17 cellular contexts compared by ENCODE assay signal in the genomic region with DNA sequence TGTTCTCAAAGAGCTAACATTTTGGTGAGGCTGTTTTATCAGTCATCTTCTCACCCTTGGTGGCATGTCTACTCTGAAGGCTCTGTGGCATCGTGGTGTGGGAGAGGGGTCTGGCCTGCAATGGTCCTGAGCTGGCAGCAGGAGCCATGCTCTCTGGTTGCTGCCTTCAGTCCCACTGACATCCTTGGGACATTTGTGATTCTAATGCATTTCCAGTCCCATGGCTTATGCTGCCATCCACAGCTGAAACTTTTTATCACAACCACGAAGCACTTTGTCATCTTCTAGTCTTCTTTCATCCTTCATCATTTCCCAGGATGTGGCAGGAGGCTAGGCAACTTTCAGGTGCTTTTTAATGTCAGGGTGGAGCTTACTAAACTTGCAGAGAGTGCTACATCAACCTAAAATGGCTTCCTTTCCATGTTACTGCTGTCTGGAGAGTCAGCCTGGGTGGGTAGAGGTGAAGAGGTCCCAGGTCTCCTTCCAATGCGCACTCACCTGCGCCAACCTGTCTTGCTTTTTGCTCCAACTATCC.
DNase-seq lines count a peak whose midpoint lies in the region; ATAC-seq, FAIRE-seq and TF ChIP-seq lines count a peak whose summit lies in the region.
"Had no signal": no experiment of that assay in that cellular context is flagged by ENCODE, and none has a peak within 500 bp of the region (broad histone marks: within the 10 kb centered on the region; RNA-seq: fewer than 3 reads in every experiment).

No MANE protein-coding gene starts in this region.

- H3K9ac ChIP-seq in GM12878 (ENCODE audit: control insufficient read depth, insufficient read depth, low read length) = no peak overlapping the region

- no peak for TF ChIP-seq EP300 in GM12878 (IDR thresholded peaks at IDR 0.05; ENCODE audit: borderline replicate concordance in 1 of 2, control insufficient read depth in 1 of 2, low read depth in 2 of 2, low read length in 2 of 2)

- CTCF ChIA-PET in GM12878 (lab: Yijun Ruan, JAX) = interaction anchor here (0.7 to 1.8 kb wide), 7 partner anchors 9 to 215 kb away, joined by 3 to 8 read pairs (median 3); no protein-coding TSS in a partner anchor

- H3K4me1 ChIP-seq in GM12878 (ENCODE audit: control insufficient read depth, insufficient read depth, low read length) (no peaks in the 10 kb centered on the region), uterus (no peaks in the 10 kb centered on the region)
- H3K4me1 ChIP-seq: HAP-1, sigmoid colon had no signal

- RAD21 ChIA-PET in GM12878 (lab: Charles Lee; ENCODE audit: unreplicated experiment) = interaction anchor here (1.0 to 2.2 kb wide), 4 partner anchors 133 to 299 kb away, joined by 3 to 12 read pairs (median 4); no protein-coding TSS in a partner anchor

- no peaks in the 10 kb centered on the region for H3K27me3 ChIP-seq in H7 (ENCODE audit: control insufficient read depth, insufficient read depth, low read length)
- H3K27me3 ChIP-seq in GM12878 (replicated peaks in 1 of 2; ENCODE audit: control insufficient read depth in 2 of 2, insufficient read depth in 2 of 2, low read length in 1 of 2) = no peaks in the 10 kb centered on the region
- no peaks in the 10 kb centered on the region for H3K27me3 ChIP-seq in uterus
- H3K27me3 ChIP-seq: sigmoid colon had no signal

- no peak overlapping the region for H2AFZ ChIP-seq in GM12878 (ENCODE audit: control insufficient read depth, low read depth, low read length)
- H2AFZ ChIP-seq: PC-9 had no signal

- peak; percentile 45 for ATAC-seq in activated naive CD8-positive, alpha-beta T cell treated with anti-CD3 and anti-CD28 coated beads, Interleukin-2, amount 50 U/mL, for 24 hours
- ATAC-seq in GM12878 = peak; percentile 51
- ATAC-seq in stimulated activated naive CD8-positive, alpha-beta T cell treated with anti-CD3 and anti-CD28 coated beads, Interleukin-15, Interleukin-2, amounts not matched to agents 100 U/mL and 50 U/mL, for 24 hours = peak; percentile 40
- ATAC-seq in HG02884 (IDR thresholded peaks at IDR 0.05; ENCODE audit: unreplicated experiment) = no peak

- DNase-seq in activated naive CD8-positive, alpha-beta T cell treated with anti-CD3 and anti-CD28 coated beads, Interleukin-2, amount 50 U/mL, for 24 hours = no peak
- no peak for DNase-seq in activated naive CD8-positive, alpha-beta T cell treated with anti-CD3 and anti-CD28 coated beads for 36 hours
- DNase-seq in H7 (peak; percentile 30), GM12878 (ENCODE audit: low read depth, low spot score) (no peak), uterus (no peak), ACHN (no peak)
- DNase-seq in stimulated activated naive CD8-positive, alpha-beta T cell treated with anti-CD3 and anti-CD28 coated beads, Interleukin-15, Interleukin-2, amounts not matched to agents 100 U/mL and 50 U/mL, for 24 hours = no peak
- DNase-seq: activated CD4-positive, CD25-positive, alpha-beta regulatory T cell treated with anti-CD3 and anti-CD28 coated beads, Interleukin-2, amount 50 U/mL, for 72 hours; C1 segment of cervical spinal cord; NCI-H2171 treated with DMSO at 0.1 percent for 48 hours; PC-9; sigmoid colon; stimulated activated naive B cell treated with anti-CD40 and anti-IgM and Interleukin-4, amounts not matched to agents 10 μg/mL and 1 μg/mL and 100 μg/mL, for 72 hours had no signal

- H3K9me3 ChIP-seq in GM12878 (replicated peaks; ENCODE audit: control insufficient read depth, insufficient read depth, low read length) = no peaks in the 10 kb centered on the region; the same call in 2 of the 3 replicates
- no peaks in the 10 kb centered on the region for H3K9me3 ChIP-seq in uterus
- H3K9me3 ChIP-seq: HAP-1, sigmoid colon had no signal

- no peaks in the 10 kb centered on the region for H3K9me3 Mint-ChIP-seq in activated naive CD8-positive, alpha-beta T cell treated with anti-CD3 and anti-CD28 coated beads, Interleukin-2, amount 50 U/mL, for 24 hours
- H3K9me3 Mint-ChIP-seq in activated naive CD8-positive, alpha-beta T cell treated with anti-CD3 and anti-CD28 coated beads for 36 hours = no peaks in the 10 kb centered on the region
- H3K9me3 Mint-ChIP-seq: neural crest cell; stimulated activated naive B cell treated with anti-CD40 and anti-IgM and Interleukin-4, amounts not matched to agents 10 μg/mL and 1 μg/mL and 100 μg/mL, for 72 hours had no signal

- H3K36me3 ChIP-seq in H7 (replicated peaks; ENCODE audit: control insufficient read depth, insufficient read depth, low read length) (no peaks in the 10 kb centered on the region), GM12878 (ENCODE audit: control insufficient read depth in 2 of 2, insufficient read depth in 2 of 2, low read length in 1 of 2) (no peaks in the 10 kb centered on the region), uterus (no peaks in the 10 kb centered on the region)
- H3K36me3 ChIP-seq: HAP-1, sigmoid colon had no signal

- no peak for FAIRE-seq in GM12878 (lab: Jason Lieb, UNC)

- in situ Hi-C loops in GM12878 (cut with MboI) (no loop called here), ACHN (cut with HindIII; ENCODE audit: low pct_ligation_motif_present, low pct_unique_long_range_greater_than_20kb, low sequenced_read_pairs) (no loop called here)

- peaks cover 7% of the 10 kb centered on the region for H3K27me3 Mint-ChIP-seq in activated naive CD8-positive, alpha-beta T cell treated with anti-CD3 and anti-CD28 coated beads, Interleukin-2, amount 50 U/mL, for 24 hours
- H3K27me3 Mint-ChIP-seq in activated naive CD8-positive, alpha-beta T cell treated with anti-CD3 and anti-CD28 coated beads for 36 hours = peaks cover 19% of the 10 kb centered on the region

- no peak for TF ChIP-seq POLR2A in GM12878 (IDR thresholded peaks at IDR 0.05; ENCODE audit: low read depth, low read length)
- no peak for TF ChIP-seq POLR2A in uterus (IDR thresholded peaks at IDR 0.05)

- POLR2A ChIA-PET in GM12878 (lab: Charles Lee) = no interaction called here

- no peak overlapping the region for H3K27ac Mint-ChIP-seq in activated naive CD8-positive, alpha-beta T cell treated with anti-CD3 and anti-CD28 coated beads, Interleukin-2, amount 50 U/mL, for 24 hours
- no peak overlapping the region for H3K27ac Mint-ChIP-seq in activated naive CD8-positive, alpha-beta T cell treated with anti-CD3 and anti-CD28 coated beads for 36 hours
- H3K27ac Mint-ChIP-seq: stimulated activated naive B cell treated with anti-CD40 and anti-IgM and Interleukin-4, amounts not matched to agents 10 μg/mL and 1 μg/mL and 100 μg/mL, for 72 hours had no signal

- intact Hi-C loops in GM12878 (cut with micrococcal nuclease; ENCODE audit: unreplicated experiment) (loop anchor here (2.0 kb wide), 1 partner anchor 217 kb away; no protein-coding TSS in a partner anchor), uterus (cut with DNase I; ENCODE audit: low total_unique reads) (no loop called here)

- no peaks in the 10 kb centered on the region for H3K79me2 ChIP-seq in GM12878 (ENCODE audit: control insufficient read depth, insufficient read depth, low read length)

- no peaks in the 10 kb centered on the region for H3K36me3 Mint-ChIP-seq in activated naive CD8-positive, alpha-beta T cell treated with anti-CD3 and anti-CD28 coated beads, Interleukin-2, amount 50 U/mL, for 24 hours (ENCODE audit: low read depth)
- no peaks in the 10 kb centered on the region for H3K36me3 Mint-ChIP-seq in activated naive CD8-positive, alpha-beta T cell treated with anti-CD3 and anti-CD28 coated beads for 36 hours
- H3K36me3 Mint-ChIP-seq: stimulated activated naive B cell treated with anti-CD40 and anti-IgM and Interleukin-4, amounts not matched to agents 10 μg/mL and 1 μg/mL and 100 μg/mL, for 72 hours had no signal

- no peaks in the 10 kb centered on the region for H3K4me1 Mint-ChIP-seq in activated naive CD8-positive, alpha-beta T cell treated with anti-CD3 and anti-CD28 coated beads, Interleukin-2, amount 50 U/mL, for 24 hours
- peaks cover 2% of the 10 kb centered on the region for H3K4me1 Mint-ChIP-seq in activated naive CD8-positive, alpha-beta T cell treated with anti-CD3 and anti-CD28 coated beads for 36 hours
- H3K4me1 Mint-ChIP-seq: neural crest cell; stimulated activated naive B cell treated with anti-CD40 and anti-IgM and Interleukin-4, amounts not matched to agents 10 μg/mL and 1 μg/mL and 100 μg/mL, for 72 hours had no signal

- WGBS in GM12878 (ENCODE audit: insufficient coverage, insufficient replicate concordance, low lambda C conversion rate, missing lambda C conversion rate) = 47% methylated on average over 4 of the region's 4 CpGs

- H3K27ac ChIP-seq in GM12878 (ENCODE audit: control insufficient read depth, insufficient read depth) (no peak overlapping the region), uterus (no peak overlapping the region)
- H3K27ac ChIP-seq: PC-9, sigmoid colon had no signal

- no peak overlapping the region for H3K4me3 Mint-ChIP-seq in activated naive CD8-positive, alpha-beta T cell treated with anti-CD3 and anti-CD28 coated beads, Interleukin-2, amount 50 U/mL, for 24 hours
- H3K4me3 Mint-ChIP-seq in activated naive CD8-positive, alpha-beta T cell treated with anti-CD3 and anti-CD28 coated beads for 36 hours = no peak overlapping the region
- H3K4me3 Mint-ChIP-seq: neural crest cell; stimulated activated naive B cell treated with anti-CD40 and anti-IgM and Interleukin-4, amounts not matched to agents 10 μg/mL and 1 μg/mL and 100 μg/mL, for 72 hours had no signal

- H3K4me3 ChIP-seq in H7 (ENCODE audit: insufficient read depth, low read depth, low read length) (no peak overlapping the region), GM12878 (no peak overlapping the region), uterus (no peak overlapping the region)
- H3K4me3 ChIP-seq: HAP-1, lung, PC-9, sigmoid colon had no signal

- H3K4me2 ChIP-seq in GM12878 (ENCODE audit: control insufficient read depth, insufficient read depth) = no peak overlapping the region
- H3K4me2 ChIP-seq: PC-9 had no signal

- no peaks in the 10 kb centered on the region for H4K20me1 ChIP-seq in GM12878 (ENCODE audit: control insufficient read depth, insufficient read depth)

- SMC1A ChIA-PET in GM12878 (lab: Charles Lee; ENCODE audit: uncharacterized antibody, unreplicated experiment) = interaction anchor here (0.7 to 2.2 kb wide), 10 partner anchors 10 to 136 kb away, joined by 3 to 8 read pairs (median 4); no protein-coding TSS in a partner anchor

- no TSS peak for BruUV-seq in GM12878 (replicated peaks; lab: Mats Ljungman, UMichigan)

- TF ChIP-seq CTCF in GM12878 (IDR thresholded peaks at IDR 0.05 in 2 of 3, conservative IDR thresholded peaks at IDR 0.05 in 1 of 3; ENCODE audit: control insufficient read depth in 2 of 3, extremely low read depth in 1 of 3, insufficient read depth in 1 of 3, low read depth in 3 of 3, low read length in 3 of 3) (peak in 1 of 3 experiments; percentile 27; a peak in 1 of 6 replicates), uterus (IDR thresholded peaks at IDR 0.05) (no peak)

- TF ChIP-seq RAD21 in GM12878 (IDR thresholded peaks at IDR 0.05; ENCODE audit: insufficient read depth, low read depth, low read length) = 0 out of 2 replicates have a peak, but pooled peaks have one; percentile 22
